Comparison of ENCODE assay signal across 2 cellular contexts in genomic region chr16:88617268-88618031, GRCh38.
A peak's percentile ranks its signal among the peaks of the same experiment; 100 is the strongest.
TF ChIP-seq lines count a peak whose summit lies in the region.

No MANE protein-coding gene starts in this region.

TF ChIP-seq in HEK293T, 16 proteins besides CTCF, POLR2A, EP300 and RAD21:
- TF ChIP-seq HDGF (IDR thresholded peaks at IDR 0.05; ENCODE audit: borderline replicate concordance) = no peak
- TF ChIP-seq FOXK2 (IDR thresholded peaks at IDR 0.05) = peak; percentile 57; the same call in 1 of the 2 replicates
- TF ChIP-seq PKNOX1 (IDR thresholded peaks at IDR 0.05) = peak; percentile 61

TF ChIP-seq in HepG2, 621 proteins besides CTCF, POLR2A, EP300 and RAD21:
- TF ChIP-seq FOXA3 (CRISPR knock-in tag; IDR thresholded peaks at IDR 0.05) = peak; percentile 15; the same call in 1 of the 2 replicates
- TF ChIP-seq ZNF18 (CRISPR knock-in tag; IDR thresholded peaks at IDR 0.05; ENCODE audit: insufficient replicate concordance) = no peak
- TF ChIP-seq FOXA1 (IDR thresholded peaks at IDR 0.05) = no peak
- TF ChIP-seq FOXA1 (CRISPR knock-in tag; IDR thresholded peaks at IDR 0.05) = peak; percentile 65
- no peak for TF ChIP-seq PRDM10 (CRISPR knock-in tag; IDR thresholded peaks at IDR 0.05; ENCODE audit: low read depth)
- no peak for TF ChIP-seq ZNF83 (CRISPR knock-in tag; IDR thresholded peaks at IDR 0.05; ENCODE audit: borderline replicate concordance)
- TF ChIP-seq MED1 (CRISPR knock-in tag; IDR thresholded peaks at IDR 0.05) = no peak
- no peak for TF ChIP-seq HES4 (CRISPR knock-in tag; IDR thresholded peaks at IDR 0.05; ENCODE audit: borderline replicate concordance)
- TF ChIP-seq CENPT (CRISPR knock-in tag; IDR thresholded peaks at IDR 0.05; ENCODE audit: low read depth) = no peak
- no peak for TF ChIP-seq SP1 (IDR thresholded peaks at IDR 0.05)
- no peak for TF ChIP-seq SP1 (CRISPR knock-in tag; IDR thresholded peaks at IDR 0.05)
- no peak for TF ChIP-seq SOX13 (IDR thresholded peaks at IDR 0.05)
- no peak for TF ChIP-seq SOX13 (CRISPR knock-in tag; conservative IDR thresholded peaks at IDR 0.05 in 1 of 2, IDR thresholded peaks at IDR 0.05 in 1 of 2)
- 0 out of 2 replicates have a peak, but pooled peaks have one; percentile 30 for TF ChIP-seq ZNF574 (CRISPR knock-in tag; IDR thresholded peaks at IDR 0.05)
- no peak for TF ChIP-seq PRDM15 (CRISPR knock-in tag; IDR thresholded peaks at IDR 0.05)
- no peak for TF ChIP-seq ZFP36L1 (CRISPR knock-in tag; IDR thresholded peaks at IDR 0.05)
TF ChIP-seq in HepG2: peak in this region for 3.
